ENCODE assay signal across 22 cellular contexts in genomic region chr12:42386310-42386709, GRCh38.
"Had no signal": no experiment of that assay in that cellular context is flagged by ENCODE, and none has a peak within 500 bp of the region (broad histone marks: within the 10 kb centered on the region; RNA-seq: fewer than 3 reads in every experiment).

No MANE protein-coding gene starts in this region.

- H3K27me3 Mint-ChIP-seq: activated CD4-positive, alpha-beta memory T cell treated with anti-CD3 and anti-CD28 coated beads, Interleukin-2, amount 10 ng/mL, durations not matched to agents 7 days and 5 days; activated CD4-positive, alpha-beta T cell treated with anti-CD3 and anti-CD28 coated beads for 36 hours; activated naive CD4-positive, alpha-beta T cell treated with anti-CD3 and anti-CD28 coated beads, Interleukin-2, amount 50 U/mL, for 24 hours had no signal

- H3K9me3 ChIP-seq: Peyer's patch had no signal

- H3K9me3 Mint-ChIP-seq: activated CD4-positive, alpha-beta memory T cell treated with anti-CD3 and anti-CD28 coated beads, Interleukin-2, amount 10 ng/mL, durations not matched to agents 7 days and 5 days; activated naive CD4-positive, alpha-beta T cell treated with anti-CD3 and anti-CD28 coated beads, Interleukin-2, amount 50 U/mL, for 24 hours; activated T-cell treated with anti-CD3 and anti-CD28 coated beads, Interleukin-2, amount 50 U/mL, for 72 hours; T-helper 1 cell treated with Interleukin-12 subunit alpha and Interleukin-12 subunit beta and Interleukin-4 antibody, amounts not matched to agents 30 μg/mL and 1 μg/mL, for 36 hours had no signal

- H3K4me1 ChIP-seq: Peyer's patch had no signal

- H3K4me3 Mint-ChIP-seq: activated CD4-positive, alpha-beta memory T cell treated with anti-CD3 and anti-CD28 coated beads, Interleukin-2, amount 10 ng/mL, durations not matched to agents 7 days and 5 days; activated CD4-positive, alpha-beta T cell treated with anti-CD3 and anti-CD28 coated beads for 36 hours; activated naive CD4-positive, alpha-beta T cell treated with anti-CD3 and anti-CD28 coated beads, Interleukin-2, amount 50 U/mL, for 24 hours; activated T-cell treated with anti-CD3 and anti-CD28 coated beads, Interleukin-2, amount 50 U/mL, for 72 hours; T-helper 1 cell treated with Interleukin-12 subunit alpha and Interleukin-12 subunit beta and Interleukin-4 antibody, amounts not matched to agents 30 μg/mL and 1 μg/mL, for 36 hours had no signal

- H3K27ac Mint-ChIP-seq: activated CD4-positive, alpha-beta memory T cell treated with anti-CD3 and anti-CD28 coated beads, Interleukin-2, amount 10 ng/mL, durations not matched to agents 7 days and 5 days; activated CD4-positive, alpha-beta T cell treated with anti-CD3 and anti-CD28 coated beads for 36 hours; activated T-cell treated with anti-CD3 and anti-CD28 coated beads, Interleukin-2, amount 50 U/mL, for 72 hours; T-helper 1 cell treated with Interleukin-12 subunit alpha and Interleukin-12 subunit beta and Interleukin-4 antibody, amounts not matched to agents 30 μg/mL and 1 μg/mL, for 36 hours had no signal

- H3K4me3 ChIP-seq: Peyer's patch had no signal

- DNase-seq: activated CD4-positive, alpha-beta memory T cell treated with anti-CD3 and anti-CD28 coated beads, Interleukin-2, amount 10 ng/mL, durations not matched to agents 7 days and 5 days; activated CD4-positive, alpha-beta T cell treated with anti-CD3 and anti-CD28 coated beads for 36 hours; activated CD4-positive, alpha-beta T cell treated with anti-CD3 and anti-CD28 coated beads, Interleukin-2, amount 50 U/mL, for 1 hour; activated naive CD4-positive, alpha-beta T cell; activated T-cell treated with anti-CD3 and anti-CD28 coated beads for 4 hours; activated T-cell treated with anti-CD3 and anti-CD28 coated beads, Interleukin-2, amount 50 U/mL, for 72 hours; aorta; Karpas-422; MM.1S; NCI-H1105; NCI-H1436; NCI-H1694 treated with DMSO at 0.1 percent for 48 hours; NCI-H2029 treated with DMSO at 0.1 percent for 48 hours; NCI-H446 treated with DMSO at 0.1 percent for 48 hours; NCI-H748 treated with DMSO at 0.1 percent for 48 hours; Peyer's patch; SHP77 treated with DMSO at 0.1 percent for 48 hours; T-helper 9 cell had no signal

- ATAC-seq: activated CD4-positive, alpha-beta T cell treated with anti-CD3 and anti-CD28 coated beads for 36 hours; activated T-cell treated with anti-CD3 and anti-CD28 coated beads, Interleukin-2, amount 50 U/mL, for 72 hours had no signal

- H3K27me3 ChIP-seq: Peyer's patch had no signal

- H3K27ac ChIP-seq: Peyer's patch, RWPE1, VCaP had no signal
